ENCODE assay signal across 25 cellular contexts in the genomic region with DNA sequence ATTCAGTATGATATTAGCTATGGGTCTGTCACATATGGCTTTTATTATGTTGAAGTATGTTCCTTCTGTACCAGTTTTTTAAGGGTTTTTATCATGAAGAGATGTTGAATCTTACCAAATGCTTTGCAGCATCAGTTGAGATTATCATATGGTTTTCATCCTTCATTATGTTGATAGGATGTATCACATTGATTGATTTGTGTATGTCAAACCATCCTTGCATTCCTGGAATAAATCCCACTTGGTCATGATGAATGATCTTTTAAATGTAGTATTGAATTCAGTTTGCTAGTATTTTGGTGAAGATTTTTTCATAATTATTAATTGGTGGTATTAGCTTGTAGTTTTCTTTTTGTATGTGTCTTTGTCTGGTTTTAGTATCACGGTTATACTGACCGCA.
"Had no signal": no experiment of that assay in that cellular context is flagged by ENCODE, and none has a peak within 500 bp of the region (broad histone marks: within the 10 kb centered on the region; RNA-seq: fewer than 3 reads in every experiment).

No MANE protein-coding gene starts in this region.

- H3K9ac ChIP-seq: neural progenitor cell, parathyroid adenoma had no signal

- DNase-seq: natural killer cell; occipital lobe; ovary; posterior cingulate gyrus; psoas muscle; right cardiac atrium; right lobe of liver; sigmoid colon; small intestine; stimulated activated CD4-positive, alpha-beta T cell treated with anti-CD3 and anti-CD28 coated beads, Interleukin-15, amount 100 ng/mL, for 24 hours; stimulated activated CD4-positive, alpha-beta T cell treated with anti-CD3 and anti-CD28 coated beads, Interleukin-2, amount 100 ng/mL, for 24 hours; stimulated activated CD4-positive, alpha-beta T cell treated with anti-CD3 and anti-CD28 coated beads, Interleukin-2, amount 100 ng/mL, for 48 hours; stimulated activated CD4-positive, alpha-beta T cell treated with anti-CD3 and anti-CD28 coated beads, Interleukin-4, amount 100 ng/mL, for 24 hours; stimulated activated naive B cell treated with anti-CD40 and anti-IgM and Interleukin-4, amounts not matched to agents 10 μg/mL and 1 μg/mL and 100 μg/mL, for 72 hours; stimulated activated naive CD4-positive, alpha-beta T cell treated with Interleukin-2 at 50 U/mL for 16 hours; stomach; thyroid gland; trophoblast cell; upper lobe of left lung; uterus had no signal

- H3K4me1 ChIP-seq: neural progenitor cell, parathyroid adenoma, psoas muscle, right lobe of liver, sigmoid colon, stomach, thyroid gland, tibial nerve, upper lobe of left lung, uterus had no signal

- ATAC-seq: natural killer cell; psoas muscle; right cardiac atrium; right lobe of liver; stimulated activated effector memory CD8-positive, alpha-beta T cell treated with anti-CD3 and anti-CD28 coated beads, Interleukin-12 subunit alpha, Interleukin-12 subunit beta, amount 100 ng/mL, for 72 hours; stimulated activated naive B cell treated with anti-CD40 and anti-IgM and Interleukin-4, amounts not matched to agents 10 μg/mL and 1 μg/mL and 100 μg/mL, for 72 hours had no signal

- H3K4me3 ChIP-seq: neural progenitor cell, ovary, psoas muscle, right lobe of liver, sigmoid colon, stomach, thoracic aorta, thyroid gland, tibial nerve, upper lobe of left lung, uterus had no signal

- H3K36me3 ChIP-seq: neural progenitor cell, ovary, right lobe of liver, sigmoid colon, stomach, thoracic aorta, thyroid gland, tibial nerve, upper lobe of left lung, uterus had no signal

- H3K27me3 ChIP-seq: neural progenitor cell, ovary, right lobe of liver, sigmoid colon, stomach, thyroid gland, tibial nerve, upper lobe of left lung, uterus had no signal

- H3K9me3 ChIP-seq: ovary, thyroid gland, uterus had no signal

- H3K27ac ChIP-seq: neural progenitor cell, ovary, parathyroid adenoma, psoas muscle, right lobe of liver, sigmoid colon, stomach, thoracic aorta, thyroid gland, tibial nerve, upper lobe of left lung, uterus had no signal
